Comparison of ENCODE assay signal across 22 cellular contexts in genomic region chr10:7275761-7276440, GRCh38.
DNase-seq lines count a peak whose midpoint lies in the region; ATAC-seq and TF ChIP-seq lines count a peak whose summit lies in the region.
"Had no signal": no experiment of that assay in that cellular context is flagged by ENCODE, and none has a peak within 500 bp of the region (broad histone marks: within the 10 kb centered on the region; RNA-seq: fewer than 3 reads in every experiment).

No MANE protein-coding gene starts in this region.

- H3K9me3 Mint-ChIP-seq in activated T-cell treated with anti-CD3 and anti-CD28 coated beads, Interleukin-2, amount 50 U/mL, for 4 hours: no peaks in the 10 kb centered on the region
- H3K9me3 Mint-ChIP-seq in CD14-positive monocyte: peaks cover 0 to 2% (median 0%) of the 10 kb centered on the region in 7 donors
- no peaks in the 10 kb centered on the region for H3K9me3 Mint-ChIP-seq in activated CD8-positive, alpha-beta T cell treated with anti-CD3 and anti-CD28 coated beads for 36 hours
- H3K9me3 Mint-ChIP-seq in naive thymus-derived CD8-positive, alpha-beta T cell: no peaks in the 10 kb centered on the region
- H3K9me3 Mint-ChIP-seq: activated naive CD8-positive, alpha-beta T cell treated with anti-CD3 and anti-CD28 coated beads, Interleukin-2, amount 10 ng/mL, durations not matched to agents 7 days and 5 days; immature natural killer cell; type B pancreatic cell had no signal

- no peak overlapping the region for H3K27ac ChIP-seq in PC-9
- H3K27ac ChIP-seq: C4-2B, hepatocyte, HL-60 had no signal

- peak overlapping the region in 5 of 7 donors; percentile 16 to 61 (median 54) for H3K27ac Mint-ChIP-seq in CD14-positive monocyte
- peak overlapping the region; percentile 16 for H3K27ac Mint-ChIP-seq in activated CD8-positive, alpha-beta T cell treated with anti-CD3 and anti-CD28 coated beads for 36 hours
- H3K27ac Mint-ChIP-seq in naive thymus-derived CD8-positive, alpha-beta T cell: peak overlapping the region in 6 of 10 donors; percentile 29 to 81 (median 71)
- H3K27ac Mint-ChIP-seq: activated naive CD8-positive, alpha-beta T cell treated with anti-CD3 and anti-CD28 coated beads, Interleukin-2, amount 10 ng/mL, durations not matched to agents 7 days and 5 days; type B pancreatic cell had no signal

- H3K36me3 Mint-ChIP-seq in activated T-cell treated with anti-CD3 and anti-CD28 coated beads, Interleukin-2, amount 50 U/mL, for 4 hours (ENCODE audit: insufficient read depth): peaks cover 50% of the 10 kb centered on the region
- peaks cover 12 to 48% of the 10 kb centered on the region in 2 donors for H3K36me3 Mint-ChIP-seq in CD14-positive monocyte
- H3K36me3 Mint-ChIP-seq in activated CD8-positive, alpha-beta T cell treated with anti-CD3 and anti-CD28 coated beads for 36 hours (ENCODE audit: low read depth): peaks cover 43% of the 10 kb centered on the region
- peaks cover 0 to 44% (median 20%) of the 10 kb centered on the region in 3 donors for H3K36me3 Mint-ChIP-seq in naive thymus-derived CD8-positive, alpha-beta T cell

- CTCF ChIA-PET in activated CD8-positive, alpha-beta T cell treated with anti-CD3 and anti-CD28 coated beads for 36 hours (lab: Charles Lee): no interaction called here
- CTCF ChIA-PET in PC-9 (lab: Charles Lee): no interaction called here

- no peaks in the 10 kb centered on the region for H3K4me1 ChIP-seq in PC-9 (replicated peaks; ENCODE audit: insufficient read depth)

- H4K20me1 ChIP-seq in PC-9 (ENCODE audit: insufficient read depth): no peaks in the 10 kb centered on the region

- H3K27me3 ChIP-seq in PC-9 (ENCODE audit: insufficient read depth, low read depth): peaks cover 21% of the 10 kb centered on the region
- H3K27me3 ChIP-seq: hepatocyte had no signal

- H3K27me3 Mint-ChIP-seq in activated T-cell treated with anti-CD3 and anti-CD28 coated beads, Interleukin-2, amount 50 U/mL, for 4 hours (ENCODE audit: low read depth): no peaks in the 10 kb centered on the region
- H3K27me3 Mint-ChIP-seq in CD14-positive monocyte (ENCODE audit: low read depth in 3 of 3): peaks cover 0 to 2% (median 0%) of the 10 kb centered on the region in 3 donors
- no peaks in the 10 kb centered on the region for H3K27me3 Mint-ChIP-seq in activated CD8-positive, alpha-beta T cell treated with anti-CD3 and anti-CD28 coated beads for 36 hours
- H3K27me3 Mint-ChIP-seq in naive thymus-derived CD8-positive, alpha-beta T cell: no peaks in the 10 kb centered on the region
- H3K27me3 Mint-ChIP-seq: activated naive CD8-positive, alpha-beta T cell treated with anti-CD3 and anti-CD28 coated beads, Interleukin-2, amount 10 ng/mL, durations not matched to agents 7 days and 5 days had no signal

- TF ChIP-seq CTCF in CD14-positive monocyte (IDR thresholded peaks at IDR 0.05) (no peak), PC-9 (conservative IDR thresholded peaks at IDR 0.05) (no peak)
- TF ChIP-seq CTCF in activated CD8-positive, alpha-beta T cell treated with anti-CD3 and anti-CD28 coated beads for 36 hours (IDR thresholded peaks at IDR 0.05): no peak

- POLR2A ChIA-PET in activated CD8-positive, alpha-beta T cell treated with anti-CD3 and anti-CD28 coated beads for 36 hours (lab: Charles Lee): interaction anchor here (0.8 kb wide), 1 partner anchor 41 kb away, joined by 3 read pairs; no protein-coding TSS in a partner anchor
- POLR2A ChIA-PET in naive thymus-derived CD8-positive, alpha-beta T cell (lab: Charles Lee): no interaction called here
- POLR2A ChIA-PET in PC-9 (lab: Charles Lee; ENCODE audit: unreplicated experiment): no interaction called here

- intact Hi-C loops in CD14-positive monocyte (cut with micrococcal nuclease): no loop called here
- intact Hi-C loops in activated CD8-positive, alpha-beta T cell treated with anti-CD3 and anti-CD28 coated beads for 36 hours (cut with micrococcal nuclease): no loop called here
- intact Hi-C loops in PC-9 (cut with micrococcal nuclease; ENCODE audit: unreplicated experiment): no loop called here

- peak; percentile 47 to 58 for ATAC-seq in activated T-cell treated with anti-CD3 and anti-CD28 coated beads, Interleukin-2, amount 50 U/mL, for 4 hours
- peak; percentile 48 for ATAC-seq in activated CD8-positive, alpha-beta T cell treated with anti-CD3 and anti-CD28 coated beads for 36 hours
- ATAC-seq in naive thymus-derived CD8-positive, alpha-beta T cell: no peak
- ATAC-seq in HG03025 (IDR thresholded peaks at IDR 0.05; ENCODE audit: low FRiP score, unreplicated experiment): no peak
- ATAC-seq: esophagus mucosa, HepG2 had no signal

- H3K4me3 ChIP-seq in PC-9: no peak overlapping the region
- H3K4me3 ChIP-seq: hepatocyte had no signal

- no peaks in the 10 kb centered on the region for H3K9me2 ChIP-seq in PC-9 (ENCODE audit: insufficient read depth)

- H3K4me3 Mint-ChIP-seq in activated T-cell treated with anti-CD3 and anti-CD28 coated beads, Interleukin-2, amount 50 U/mL, for 4 hours: no peak overlapping the region
- H3K4me3 Mint-ChIP-seq in CD14-positive monocyte: no peak overlapping the region
- no peak overlapping the region for H3K4me3 Mint-ChIP-seq in activated CD8-positive, alpha-beta T cell treated with anti-CD3 and anti-CD28 coated beads for 36 hours
- H3K4me3 Mint-ChIP-seq in naive thymus-derived CD8-positive, alpha-beta T cell: no peak overlapping the region
- H3K4me3 Mint-ChIP-seq: activated naive CD8-positive, alpha-beta T cell treated with anti-CD3 and anti-CD28 coated beads, Interleukin-2, amount 10 ng/mL, durations not matched to agents 7 days and 5 days; immature natural killer cell; type B pancreatic cell had no signal

- no peaks in the 10 kb centered on the region for H3K9me3 ChIP-seq in PC-9 (ENCODE audit: insufficient read depth, low read depth)

- no peaks in the 10 kb centered on the region for H3K36me3 ChIP-seq in PC-9 (ENCODE audit: low read depth)

- DNase-seq in activated T-cell treated with anti-CD3 and anti-CD28 coated beads, Interleukin-2, amount 50 U/mL, for 4 hours: no peak
- DNase-seq in activated T-cell treated with anti-CD3 and anti-CD28 coated beads, Interleukin-2, amount 50 U/mL, for 48 hours: no peak
- DNase-seq in CD14-positive monocyte (ENCODE audit: low spot score) (no peak), HK-2 (ENCODE audit: unreplicated experiment) (no peak), PC-9 (no peak)
- no peak for DNase-seq in activated CD8-positive, alpha-beta T cell treated with anti-CD3 and anti-CD28 coated beads for 36 hours
- DNase-seq in naive thymus-derived CD8-positive, alpha-beta T cell: no peak
- DNase-seq: activated naive CD8-positive, alpha-beta T cell treated with anti-CD3 and anti-CD28 coated beads, Interleukin-2, amount 10 ng/mL, durations not matched to agents 7 days and 5 days; effector memory CD4-positive, alpha-beta T cell; foreskin melanocyte; GOT3; immature natural killer cell; NCI-H446; SHP77 treated with DMSO at 0.1 percent for 48 hours; stimulated activated CD4-positive, alpha-beta T cell treated with anti-CD3 and anti-CD28 coated beads, Interleukin-4, amount 100 ng/mL, for 1 hour had no signal

- BruUV-seq in PC-9 (replicated peaks; lab: Mats Ljungman, UMichigan): no TSS peak

- H3F3A ChIP-seq in PC-9 (ENCODE audit: insufficient read depth, low read depth): no peaks in the 10 kb centered on the region

- H3K79me2 ChIP-seq in PC-9 (ENCODE audit: low read depth): no peaks in the 10 kb centered on the region
- H3K79me2 ChIP-seq: hepatocyte had no signal

- H2AFZ ChIP-seq in PC-9: no peak overlapping the region
- H2AFZ ChIP-seq: hepatocyte had no signal

- no peak overlapping the region for H3K4me2 ChIP-seq in PC-9
- H3K4me2 ChIP-seq: hepatocyte had no signal

- peaks cover 74% of the 10 kb centered on the region for H3K4me1 Mint-ChIP-seq in activated T-cell treated with anti-CD3 and anti-CD28 coated beads, Interleukin-2, amount 50 U/mL, for 4 hours (ENCODE audit: low read depth)
- H3K4me1 Mint-ChIP-seq in CD14-positive monocyte: peaks cover 13% of the 10 kb centered on the region
- H3K4me1 Mint-ChIP-seq in activated CD8-positive, alpha-beta T cell treated with anti-CD3 and anti-CD28 coated beads for 36 hours (ENCODE audit: low read depth): peaks cover 61% of the 10 kb centered on the region
- H3K4me1 Mint-ChIP-seq in naive thymus-derived CD8-positive, alpha-beta T cell: peaks cover 29 to 76% (median 69%) of the 10 kb centered on the region in 4 donors

Comparison
In these comparisons a context has a peak if more than half of its experiments do, and no peak if none do; other contexts are left out.
1. ATAC-seq: peak in activated T-cell treated with anti-CD3 and anti-CD28 coated beads, Interleukin-2, amount 50 U/mL, for 4 hours (2 of 2) and activated CD8-positive, alpha-beta T cell treated with anti-CD3 and anti-CD28 coated beads for 36 hours (single experiment); none in naive thymus-derived CD8-positive, alpha-beta T cell (0 of 2) and HG03025 (single experiment).
2. H3K27ac Mint-ChIP-seq: peak in every context shown above with its lines; median percentile 71 in naive thymus-derived CD8-positive, alpha-beta T cell; 54 in CD14-positive monocyte; 16 in activated CD8-positive, alpha-beta T cell treated with anti-CD3 and anti-CD28 coated beads for 36 hours.